26 cellular contexts compared by ENCODE assay signal in genomic region chr1:232979596-232979995, GRCh38.
"Had no signal": no experiment of that assay in that cellular context is flagged by ENCODE, and none has a peak within 500 bp of the region (broad histone marks: within the 10 kb centered on the region; RNA-seq: fewer than 3 reads in every experiment).

No MANE protein-coding gene starts in this region.

- DNase-seq: activated CD4-positive, alpha-beta memory T cell treated with anti-CD3 and anti-CD28 coated beads, Interleukin-2, amount 10 ng/mL, durations not matched to agents 7 days and 5 days; activated CD4-positive, alpha-beta T cell treated with anti-CD3 and anti-CD28 coated beads, Interleukin-2, amount 10 ng/mL, durations not matched to agents 7 days and 5 days; activated CD4-positive, CD25-positive, alpha-beta regulatory T cell; activated CD8-positive, alpha-beta memory T cell treated with anti-CD3 and anti-CD28 coated beads, Interleukin-2, amount 50 U/mL, for 48 hours; activated naive CD8-positive, alpha-beta T cell treated with anti-CD3 and anti-CD28 coated beads, Interleukin-2, amount 50 U/mL, for 24 hours; activated T-cell treated with anti-CD3 and anti-CD28 coated beads, Interleukin-2, amount 50 U/mL, for 1 hour; amniotic stem cell; body of pancreas; MG63; MV-4-11; NCI-H1092 treated with DMSO at 0.1 percent for 48 hours; NCI-H1417 treated with DMSO at 0.1 percent for 48 hours; NCI-H1694; NCI-H2029; NCI-H2107; NCI-H2171 treated with DMSO at 0.1 percent for 48 hours; NCI-H226; NCI-H526; NCI-H82; T-cell; T-helper 2 cell had no signal

- H3K4me3 ChIP-seq: ascending aorta, body of pancreas, MG63, SK-N-MC had no signal

- H3K9me3 ChIP-seq: ascending aorta, body of pancreas had no signal

- FAIRE-seq: bronchial epithelial cell had no signal

- H3K27me3 ChIP-seq: ascending aorta, body of pancreas, MG63 had no signal

- H3K4me3 Mint-ChIP-seq: activated CD4-positive, alpha-beta memory T cell treated with anti-CD3 and anti-CD28 coated beads, Interleukin-2, amount 10 ng/mL, durations not matched to agents 7 days and 5 days; activated CD4-positive, alpha-beta T cell treated with anti-CD3 and anti-CD28 coated beads, Interleukin-2, amount 10 ng/mL, durations not matched to agents 7 days and 5 days; activated naive CD4-positive, alpha-beta T cell treated with anti-CD3 and anti-CD28 coated beads, Interleukin-2, amount 50 U/mL, for 24 hours; activated naive CD8-positive, alpha-beta T cell treated with anti-CD3 and anti-CD28 coated beads, Interleukin-2, amount 50 U/mL, for 24 hours; T-cell had no signal

- H3K9me3 Mint-ChIP-seq: activated naive CD4-positive, alpha-beta T cell treated with anti-CD3 and anti-CD28 coated beads, Interleukin-2, amount 50 U/mL, for 24 hours; activated naive CD8-positive, alpha-beta T cell treated with anti-CD3 and anti-CD28 coated beads, Interleukin-2, amount 50 U/mL, for 24 hours; T-cell had no signal

- ATAC-seq: activated naive CD8-positive, alpha-beta T cell treated with anti-CD3 and anti-CD28 coated beads, Interleukin-2, amount 50 U/mL, for 24 hours; body of pancreas; T-cell had no signal

- H3K27me3 Mint-ChIP-seq: activated CD4-positive, alpha-beta memory T cell treated with anti-CD3 and anti-CD28 coated beads, Interleukin-2, amount 10 ng/mL, durations not matched to agents 7 days and 5 days; activated CD4-positive, alpha-beta T cell treated with anti-CD3 and anti-CD28 coated beads, Interleukin-2, amount 10 ng/mL, durations not matched to agents 7 days and 5 days; activated naive CD4-positive, alpha-beta T cell treated with anti-CD3 and anti-CD28 coated beads, Interleukin-2, amount 50 U/mL, for 24 hours; activated naive CD8-positive, alpha-beta T cell treated with anti-CD3 and anti-CD28 coated beads, Interleukin-2, amount 50 U/mL, for 24 hours; T-cell had no signal

- H3K27ac Mint-ChIP-seq: activated CD4-positive, alpha-beta T cell treated with anti-CD3 and anti-CD28 coated beads, Interleukin-2, amount 10 ng/mL, durations not matched to agents 7 days and 5 days; activated naive CD4-positive, alpha-beta T cell treated with anti-CD3 and anti-CD28 coated beads, Interleukin-2, amount 50 U/mL, for 24 hours had no signal

- H3K4me1 ChIP-seq: ascending aorta had no signal

- H3K27ac ChIP-seq: ascending aorta, body of pancreas, SK-N-MC, VCaP had no signal
